ENCODE assay signal across 23 cellular contexts in the genomic region with DNA sequence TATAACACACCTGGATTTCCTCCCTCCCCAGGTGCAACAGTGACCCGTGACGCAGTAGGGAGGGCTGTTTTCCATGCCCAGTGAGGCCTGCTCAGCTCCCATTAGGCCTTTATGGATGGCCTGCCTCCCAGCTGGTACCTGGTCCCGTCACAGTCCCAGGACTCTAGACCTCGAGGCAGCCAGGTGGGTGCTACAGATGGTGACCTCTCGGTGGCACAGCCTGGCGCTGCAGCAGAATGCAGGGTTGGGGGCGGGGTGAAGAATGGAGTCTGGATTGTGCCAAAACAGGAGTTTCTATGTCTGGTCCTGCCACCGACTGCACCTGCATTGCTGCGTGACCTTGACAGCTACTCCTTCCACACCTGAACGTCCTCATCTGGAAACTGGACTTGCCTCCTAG. TPM values are rescaled to one million over a fixed set of nuclear protein-coding genes. Genes with fewer than 3 reads are reported as not detected.
A peak's percentile ranks its signal among the peaks of the same experiment; 100 is the strongest.
DNase-seq lines count a peak whose midpoint lies in the region; TF ChIP-seq lines count a peak whose summit lies in the region.
"Had no signal": no experiment of that assay in that cellular context is flagged by ENCODE, and none has a peak within 500 bp of the region (broad histone marks: within the 10 kb centered on the region; RNA-seq: fewer than 3 reads in every experiment).

No MANE protein-coding gene starts in this region.

- H3K36me3 Mint-ChIP-seq in endodermal cell (ENCODE audit: low read depth): no peaks in the 10 kb centered on the region

- DNase-seq in DMS 273 (lab: John Stamatoyannopoulos, UW; ENCODE audit: unreplicated experiment) (peak; percentile 76), DMS 273 treated with DMSO at 0.1 percent for 48 hours (lab: John Stamatoyannopoulos, UW) (no peak), NCI-H1694 treated with DMSO at 0.1 percent for 48 hours (lab: John Stamatoyannopoulos, UW) (peak; percentile 44), NCI-H524 treated with DMSO at 0.1 percent for 48 hours (lab: John Stamatoyannopoulos, UW) (peak; percentile 29), endodermal cell (peak; percentile 57), NCI-H446 treated with DMSO at 0.1 percent for 48 hours (lab: John Stamatoyannopoulos, UW) (no peak), coronary artery (ENCODE audit: low spot score) (no peak), 8988T (no peak)
- DNase-seq: activated CD4-positive, alpha-beta T cell treated with anti-CD3 and anti-CD28 coated beads for 36 hours; activated CD8-positive, alpha-beta memory T cell treated with anti-CD3 and anti-CD28 coated beads for 24 hours; activated gamma-delta T cell; activated T-cell treated with anti-CD3 and anti-CD28 coated beads, Interleukin-2, amount 50 U/mL, for 1 hour; dorsolateral prefrontal cortex; glutamatergic neuron; Kasumi-1; lower lobe of right lung; sigmoid colon; stimulated activated naive CD8-positive, alpha-beta T cell treated with anti-CD3 and anti-CD28 coated beads, Interleukin-15, Interleukin-2, amounts not matched to agents 100 U/mL and 50 U/mL, for 24 hours had no signal

- H3K27me3 Mint-ChIP-seq in endodermal cell (ENCODE audit: insufficient read depth): no peaks in the 10 kb centered on the region

- no peaks in the 10 kb centered on the region for H3K27me3 ChIP-seq in endodermal cell (ENCODE audit: control insufficient read depth, insufficient read depth, low read length, poor library complexity, severe bottlenecking)
- H3K27me3 ChIP-seq: dorsolateral prefrontal cortex, sigmoid colon, SJSA1 had no signal

- H3K9me3 ChIP-seq in endodermal cell (ENCODE audit: control insufficient read depth, low read length): no peaks in the 10 kb centered on the region
- H3K9me3 ChIP-seq: lower lobe of right lung, sigmoid colon, SJSA1 had no signal

- no peaks in the 10 kb centered on the region for H3K36me3 ChIP-seq in endodermal cell (ENCODE audit: control insufficient read depth, insufficient read depth, low read length)
- H3K36me3 ChIP-seq: lower lobe of right lung, sigmoid colon, SJSA1 had no signal

- TF ChIP-seq CTCF in endodermal cell (conservative IDR thresholded peaks at IDR 0.05) (no peak), coronary artery (IDR thresholded peaks at IDR 0.05) (no peak)

- no peaks in the 10 kb centered on the region for H3K4me1 ChIP-seq in endodermal cell (ENCODE audit: control insufficient read depth, insufficient read depth, low read length)
- H3K4me1 ChIP-seq: lower lobe of right lung, sigmoid colon had no signal

- H3K9ac ChIP-seq in endodermal cell (ENCODE audit: extremely low read depth, low read length, poor library complexity, severe bottlenecking): no peak overlapping the region

- H3K4me3 ChIP-seq in endodermal cell (ENCODE audit: low read length) (no peak overlapping the region), coronary artery (no peak overlapping the region)
- H3K4me3 ChIP-seq: dorsolateral prefrontal cortex, GM12878, lower lobe of right lung, sigmoid colon, SJSA1 had no signal

- peaks cover 17% of the 10 kb centered on the region for H3K4me1 Mint-ChIP-seq in endodermal cell

- H3K4me3 Mint-ChIP-seq in endodermal cell: no peak overlapping the region
- H3K4me3 Mint-ChIP-seq: activated CD4-positive, alpha-beta T cell treated with anti-CD3 and anti-CD28 coated beads for 36 hours; neural crest cell; T-helper 1 cell treated with Interleukin-12 subunit alpha and Interleukin-12 subunit beta and Interleukin-4 antibody, amounts not matched to agents 30 μg/mL and 1 μg/mL, for 36 hours had no signal

- no peaks in the 10 kb centered on the region for H3K9me3 Mint-ChIP-seq in endodermal cell

- WGBS in endodermal cell (ENCODE audit: insufficient coverage in 1 of 2, insufficient read length in 1 of 2), 2 experiments: 88 to 98% methylated on average over 5 to 10 of the region's 10 CpGs

- H3K27ac ChIP-seq in endodermal cell (ENCODE audit: low read depth, low read length): no peak overlapping the region
- H3K27ac ChIP-seq in coronary artery: no peak overlapping the region
- H3K27ac ChIP-seq: 22Rv1, lower lobe of right lung, sigmoid colon, SJSA1 had no signal

- H3K27ac Mint-ChIP-seq in endodermal cell: no peak overlapping the region
- H3K27ac Mint-ChIP-seq: activated CD4-positive, alpha-beta T cell treated with anti-CD3 and anti-CD28 coated beads for 36 hours; T-helper 1 cell treated with Interleukin-12 subunit alpha and Interleukin-12 subunit beta and Interleukin-4 antibody, amounts not matched to agents 30 μg/mL and 1 μg/mL, for 36 hours had no signal

RNA-seq across cellular contexts. Expression of a gene that starts 18.0 kb away (rescaled TPM):
- total RNA-seq in endodermal cell: 100 to 1,000 TPM; 357 to 374 TPM
- polyA plus RNA-seq in endodermal cell (2013, experiment 1 of 2): 600 TPM
- polyA plus RNA-seq in endodermal cell (2013, experiment 2 of 2): 600 TPM

Comparison
In these comparisons a context has a peak if more than half of its experiments do, and no peak if none do; other contexts are left out.
1. DNase-seq: peak in DMS 273 (single experiment), NCI-H1694 treated with DMSO at 0.1 percent for 48 hours (single experiment), NCI-H524 treated with DMSO at 0.1 percent for 48 hours (single experiment) and endodermal cell (single experiment); none in DMS 273 treated with DMSO at 0.1 percent for 48 hours (single experiment), NCI-H446 treated with DMSO at 0.1 percent for 48 hours (single experiment), coronary artery (single experiment) and 8988T (single experiment).